In the genomic region with DNA sequence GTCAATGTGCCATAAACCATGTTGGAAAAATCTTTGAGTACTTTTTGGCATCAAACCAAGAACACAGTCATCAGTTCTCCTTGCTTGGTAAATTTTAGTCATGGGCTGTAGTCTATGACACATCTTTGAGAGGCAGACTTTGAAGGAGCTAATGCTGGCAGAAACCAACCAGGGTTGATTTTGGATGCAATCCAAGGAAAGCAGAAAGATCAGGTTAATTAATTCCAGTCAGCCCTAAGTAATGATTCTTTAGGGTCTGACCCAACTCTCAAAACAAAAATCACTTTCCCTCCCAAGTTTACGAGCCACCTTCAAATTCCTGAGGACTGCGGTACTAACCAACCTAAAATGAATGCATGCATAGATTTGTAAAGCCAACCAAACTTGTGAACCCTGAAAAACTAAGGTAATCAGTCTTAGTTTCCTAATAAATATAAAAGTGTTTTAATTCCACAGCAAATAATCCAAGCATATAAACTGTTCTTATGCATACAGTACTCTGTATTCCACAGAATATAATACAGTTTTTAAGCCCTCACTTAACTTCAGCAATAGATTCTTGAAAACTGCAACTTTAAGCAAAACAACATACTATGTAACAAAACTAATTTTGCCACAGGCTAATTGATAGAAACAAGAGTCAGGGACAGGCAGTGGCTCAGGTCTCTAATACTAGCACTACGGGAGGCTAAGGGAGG, we compare ENCODE assay signal across 11 cellular contexts. TPM values are rescaled to one million over a fixed set of nuclear protein-coding genes. Genes with fewer than 3 reads are reported as not detected.
DNase-seq lines count a peak whose midpoint lies in the region; ATAC-seq and TF ChIP-seq lines count a peak whose summit lies in the region.
"Had no signal": no experiment of that assay in that cellular context is flagged by ENCODE, and none has a peak within 500 bp of the region (broad histone marks: within the 10 kb centered on the region; RNA-seq: fewer than 3 reads in every experiment).

No MANE protein-coding gene starts in this region.

- DNase-seq in Daoy (ENCODE audit: low read depth) (peak; percentile 93), MG63 (peak; percentile 43), body of pancreas (peak in 1 of 4 donors; percentile 26), omental fat pad (ENCODE audit: low spot score) (no peak), CD14-positive monocyte (ENCODE audit: low spot score) (no peak)
- DNase-seq: cortex of kidney, uterus had no signal

- WGBS in body of pancreas, 2 donors: 68 to 76% methylated on average over 3 of the region's 3 CpGs

- ATAC-seq in body of pancreas (peak; percentile 71), omental fat pad (ENCODE audit: low FRiP score) (peak; percentile 64), HG03108 (IDR thresholded peaks at IDR 0.05; ENCODE audit: unreplicated experiment) (no peak), HG03280 (IDR thresholded peaks at IDR 0.05; ENCODE audit: unreplicated experiment) (no peak), GM19035 (IDR thresholded peaks at IDR 0.05; ENCODE audit: unreplicated experiment) (no peak)

- peaks cover 2% of the 10 kb centered on the region for H3K4me1 Mint-ChIP-seq in CD14-positive monocyte

- peak overlapping the region in 2 of 4 donors; percentile 42 to 60 for H3K27ac ChIP-seq in body of pancreas
- H3K27ac ChIP-seq: parathyroid adenoma, uterus had no signal

- intact Hi-C loops in body of pancreas (cut with DNase I): no loop called here
- intact Hi-C loops in CD14-positive monocyte (cut with micrococcal nuclease): no loop called here

- peaks cover 11% of the 10 kb centered on the region for H3K4me1 ChIP-seq in body of pancreas
- H3K4me1 ChIP-seq: parathyroid adenoma, uterus had no signal

- TF ChIP-seq CTCF in body of pancreas (IDR thresholded peaks at IDR 0.05) (no peak), omental fat pad (IDR thresholded peaks at IDR 0.05) (no peak), CD14-positive monocyte (IDR thresholded peaks at IDR 0.05) (no peak)

- no peak overlapping the region for H3K27ac Mint-ChIP-seq in CD14-positive monocyte

- no peaks in the 10 kb centered on the region for H3K27me3 ChIP-seq in MG63
- H3K27me3 ChIP-seq in body of pancreas: no peaks in the 10 kb centered on the region
- H3K27me3 ChIP-seq: uterus had no signal

- no peak overlapping the region for H3K4me3 ChIP-seq in MG63
- no peak overlapping the region for H3K4me3 ChIP-seq in body of pancreas
- H3K4me3 ChIP-seq: uterus had no signal

- peaks cover 0 to under 1% (median 0%) of the 10 kb centered on the region in 7 donors for H3K9me3 Mint-ChIP-seq in CD14-positive monocyte

- H3K36me3 Mint-ChIP-seq in CD14-positive monocyte: peaks cover 1 to 3% of the 10 kb centered on the region in 2 donors

- peaks cover 0 to 2% (median 0%) of the 10 kb centered on the region in 3 donors for H3K27me3 Mint-ChIP-seq in CD14-positive monocyte (ENCODE audit: low read depth in 3 of 3)

- H3K9me3 ChIP-seq in MG63: no peaks in the 10 kb centered on the region
- no peaks in the 10 kb centered on the region for H3K9me3 ChIP-seq in body of pancreas
- H3K9me3 ChIP-seq: uterus had no signal

- TF ChIP-seq POLR2A in body of pancreas (IDR thresholded peaks at IDR 0.05): no peak

- no peak overlapping the region for H3K4me3 Mint-ChIP-seq in CD14-positive monocyte

- no peaks in the 10 kb centered on the region for H3K36me3 ChIP-seq in MG63
- H3K36me3 ChIP-seq in body of pancreas (replicated peaks in 1 of 2; ENCODE audit: insufficient read depth in 1 of 2, low read depth in 2 of 2): no peaks in the 10 kb centered on the region
- H3K36me3 ChIP-seq: uterus had no signal

RNA-seq across cellular contexts. Expression of a gene that starts 22.0 kb away (rescaled TPM):
- total RNA-seq in Daoy (2014; rRNA removed; shearing (Covaris generic)): 15.0 and 20.0 TPM in 2 replicates
- 22.2 and 35.5 TPM in 2 replicates for total RNA-seq in MG63 (2014; rRNA removed; shearing (Covaris generic); ENCODE audit: low replicate concordance)
- total RNA-seq in body of pancreas (1 to 10 TPM; 2.0 to 8.3 TPM), omental fat pad (10 to 100 TPM in 1 of 4 donors, 1 to 10 TPM in 2, not detected in 1; 1.6 to 16.2 (median 4.9) TPM)
- polyA plus RNA-seq in CD14-positive monocyte: 1 to 10 TPM in 1 of 2 donors, under 1 TPM in 1; 0.81 to 1.3 TPM

Comparison
In these comparisons a context has a peak if more than half of its experiments do, and no peak if none do; other contexts are left out.
1. DNase-seq: peak in Daoy (single experiment) and MG63 (single experiment); none in omental fat pad (single experiment) and CD14-positive monocyte (single experiment).
2. ATAC-seq: peak in body of pancreas (single experiment) and omental fat pad (single experiment); none in HG03108 (single experiment), HG03280 (single experiment) and GM19035 (single experiment).